Comparison of ENCODE assay signal across 24 cellular contexts in genomic region chr7:74297516-74298233, GRCh38. TPM values are rescaled to one million over a fixed set of nuclear protein-coding genes. Genes with fewer than 3 reads are reported as not detected.
DNase-seq lines count a peak whose midpoint lies in the region; ATAC-seq and TF ChIP-seq lines count a peak whose summit lies in the region.
"Had no signal": no experiment of that assay in that cellular context is flagged by ENCODE, and none has a peak within 500 bp of the region (broad histone marks: within the 10 kb centered on the region; RNA-seq: fewer than 3 reads in every experiment).

No MANE protein-coding gene starts in this region.

- no peaks in the 10 kb centered on the region for H3K27me3 Mint-ChIP-seq in WTC11 (ENCODE audit: low read depth)

- H3K4me1 Mint-ChIP-seq in WTC11, result peaks cover 29% of the 10 kb centered on the region

- no peak overlapping the region for H3K27ac ChIP-seq in HEK293 (ENCODE audit: extremely low read depth, low read depth, low read length)
- H3K27ac ChIP-seq: BLaER1 treated with 17β-estradiol and CSF1 and Interleukin-3, amounts not matched to agents 10 nM and 100 nM; Peyer's patch had no signal

- H3K36me3 Mint-ChIP-seq in WTC11, result peaks cover 13% of the 10 kb centered on the region
- H3K36me3 Mint-ChIP-seq: CD4-positive, alpha-beta memory T cell; T-cell had no signal

- no peaks in the 10 kb centered on the region for H3K9me3 ChIP-seq in HEK293 (ENCODE audit: control insufficient read depth, insufficient read depth, low read depth, low read length)
- H3K9me3 ChIP-seq: Peyer's patch had no signal

- no peaks in the 10 kb centered on the region for H3K36me3 ChIP-seq in HEK293 (ENCODE audit: control insufficient read depth in 2 of 2, insufficient read depth in 1 of 2, low read length in 2 of 2)
- H3K36me3 ChIP-seq: Peyer's patch had no signal

- H3K4me3 Mint-ChIP-seq in WTC11, result no peak overlapping the region
- H3K4me3 Mint-ChIP-seq: CD4-positive, alpha-beta memory T cell; T-cell had no signal

- TF ChIP-seq CTCF in HEK293 (tag by site-specific recombination; IDR thresholded peaks at IDR 0.05) (no peak), WTC11 (IDR thresholded peaks at IDR 0.05) (no peak)

- H3K27ac Mint-ChIP-seq in WTC11, result 0 out of 2 replicates have a peak overlapping the region, but pooled peaks have one; percentile 53
- H3K27ac Mint-ChIP-seq: CD4-positive, alpha-beta memory T cell; T-cell had no signal

- CTCF ChIA-PET in HEK293 (lab: Yijun Ruan, JAX) (no interaction called here), WTC11 (lab: Charles Lee) (interaction anchor here (0.7 to 1.2 kb wide), 3 partner anchors 23 to 271 kb away, joined by 3 to 4 read pairs (median 3); no protein-coding TSS in a partner anchor)

- DNase-seq in D341Med (ENCODE audit: low spot score) (peak; percentile 12), WTC11 (ENCODE audit: low spot score) (no peak), islet precursor cell (peak; percentile 68), NCI-H187 (lab: John Stamatoyannopoulos, UW) (no peak), SK-N-DZ (ENCODE audit: low spot score) (no peak), SHP77 (lab: John Stamatoyannopoulos, UW) (no peak), NCI-H526 treated with DMSO at 0.1 percent for 48 hours (lab: John Stamatoyannopoulos, UW) (no peak)
- DNase-seq: AML-193; CD4-positive, alpha-beta memory T cell; COR-L47; DMS79 treated with DMSO at 0.1 percent for 48 hours; GOT3; HCEC 1CT; Kasumi-1; NCI-H1092 treated with DMSO at 0.1 percent for 48 hours; NCI-H146; NCI-H2029; NCI-H446; NCI-H524 treated with DMSO at 0.1 percent for 48 hours; NCI-H82; Peyer's patch; T-cell had no signal

- POLR2A ChIA-PET in HEK293 (lab: Yijun Ruan, JAX), result no interaction called here
- POLR2A ChIA-PET in WTC11 (lab: Charles Lee), result no interaction called here

- no peaks in the 10 kb centered on the region for H3K4me1 ChIP-seq in HEK293 (ENCODE audit: control insufficient read depth, insufficient read depth, low read length)

- ATAC-seq in WTC11, result no peak
- ATAC-seq: T-cell had no signal

- H3K9me3 Mint-ChIP-seq in WTC11, result no peaks in the 10 kb centered on the region
- H3K9me3 Mint-ChIP-seq: CD4-positive, alpha-beta memory T cell; T-cell had no signal

- no peak overlapping the region for H3K4me3 ChIP-seq in HEK293 (ENCODE audit: low read depth, low read length)
- H3K4me3 ChIP-seq: BLaER1 treated with 17β-estradiol and CSF1 and Interleukin-3, amounts not matched to agents 10 nM and 100 nM; Peyer's patch had no signal

TF ChIP-seq in HEK293, 187 proteins besides CTCF, POLR2A, EP300 and RAD21:
- TF ChIP-seq HOXC10 (CRISPR knock-in tag; IDR thresholded peaks at IDR 0.05) (no peak), ZNF18 (tag by site-specific recombination; IDR thresholded peaks at IDR 0.05) (no peak), ZNF426 (tag by site-specific recombination; IDR thresholded peaks at IDR 0.05) (no peak), ZNF157 (tag by site-specific recombination; IDR thresholded peaks at IDR 0.05) (no peak), SP3 (tag by site-specific recombination; IDR thresholded peaks at IDR 0.05) (no peak), ZNF184 (tag by site-specific recombination; IDR thresholded peaks at IDR 0.05) (no peak), REST (tag by site-specific recombination; IDR thresholded peaks at IDR 0.05) (peak; percentile 90)

TF ChIP-seq in WTC11, 78 proteins besides CTCF, POLR2A, EP300 and RAD21:
- no peak for TF ChIP-seq CREM (CRISPR knock-in tag; IDR thresholded peaks at IDR 0.05)
- no peak for TF ChIP-seq RORB (CRISPR knock-in tag; IDR thresholded peaks at IDR 0.05)
- TF ChIP-seq ZNF423 (CRISPR knock-in tag; IDR thresholded peaks at IDR 0.05), result no peak
- peak; percentile 50; the same call in 1 of the 2 replicates for TF ChIP-seq ZNF121 (CRISPR knock-in tag; IDR thresholded peaks at IDR 0.05)

RNA-seq across cellular contexts. Expression of gene CLIP2, which starts 8.5 kb away (rescaled TPM):
- total RNA-seq in WTC11 (2021), result 48.1 to 49.7 TPM (median 48.4 TPM) in 3 replicates
- polyA plus RNA-seq in SK-N-DZ (2014; cell fraction: cytosol; rRNA removed), result 5.3 and 11.7 TPM in 2 replicates
- 4.5 and 5.8 TPM in 2 replicates for polyA plus RNA-seq in SK-N-DZ (2014; cell fraction: nucleus; rRNA removed)

RNA-seq across cellular contexts. Expression of gene RFC2, which starts 43.5 kb away (rescaled TPM):
- total RNA-seq in WTC11 (2021), result 74.1 to 80.7 TPM (median 79.4 TPM) in 3 replicates
- 101 and 124 TPM in 2 replicates for polyA plus RNA-seq in SK-N-DZ (2014; cell fraction: cytosol; rRNA removed)
- 33.7 and 34.4 TPM in 2 replicates for polyA plus RNA-seq in SK-N-DZ (2014; cell fraction: nucleus; rRNA removed)

Comparison
In these comparisons a context has a peak if more than half of its experiments do, and no peak if none do; other contexts are left out.
1. DNase-seq: peak in D341Med (single experiment) and islet precursor cell (single experiment); none in WTC11 (single experiment), NCI-H187 (0 of 2), SK-N-DZ (single experiment), SHP77 (0 of 2) and NCI-H526 treated with DMSO at 0.1 percent for 48 hours (single experiment).